ENCODE assay signal across 15 cellular contexts in genomic region chr16:57140866-57141668, GRCh38. TPM values are rescaled to one million over a fixed set of nuclear protein-coding genes. Genes with fewer than 3 reads are reported as not detected.
DNase-seq lines count a peak whose midpoint lies in the region; ATAC-seq and TF ChIP-seq lines count a peak whose summit lies in the region.
"Had no signal": no experiment of that assay in that cellular context is flagged by ENCODE, and none has a peak within 500 bp of the region (broad histone marks: within the 10 kb centered on the region; RNA-seq: fewer than 3 reads in every experiment).

No MANE protein-coding gene starts in this region.

- peaks cover 60% of the 10 kb centered on the region for H3K4me1 ChIP-seq in Loucy (ENCODE audit: insufficient read depth, low read length, poor library complexity, severe bottlenecking)
- H3K4me1 ChIP-seq in colonic mucosa = peaks cover 14% of the 10 kb centered on the region
- H3K4me1 ChIP-seq: Caco-2, SJCRH30 had no signal

- peaks cover 22% of the 10 kb centered on the region; the same call in 1 of the 2 replicates for H3K79me2 ChIP-seq in Loucy (ENCODE audit: insufficient read depth, low read length)

- H2AFZ ChIP-seq in Loucy (ENCODE audit: low read length) = no peak overlapping the region

- peak overlapping the region; percentile 33 for H3K27ac ChIP-seq in colonic mucosa
- H3K27ac ChIP-seq: SJCRH30 had no signal

- peaks cover 9% of the 10 kb centered on the region for H3F3A ChIP-seq in Loucy (ENCODE audit: low read depth)

- H3K4me3 ChIP-seq in Loucy (ENCODE audit: low read length, poor library complexity, severe bottlenecking) (peak overlapping the region; percentile 48), colonic mucosa (no peak overlapping the region)
- H3K4me3 ChIP-seq: heart left ventricle, SJCRH30 had no signal

- no peak overlapping the region for H3K4me3 Mint-ChIP-seq in T-helper 1 cell treated with Interleukin-12 subunit alpha and Interleukin-12 subunit beta and Interleukin-4 antibody, amounts not matched to agents 30 μg/mL and 1 μg/mL, for 36 hours
- no peak overlapping the region for H3K4me3 Mint-ChIP-seq in stimulated activated effector memory CD8-positive, alpha-beta T cell treated with anti-CD3 and anti-CD28 coated beads, Interleukin-12 subunit alpha, Interleukin-12 subunit beta, amount 100 ng/mL, for 72 hours

- peaks cover 25% of the 10 kb centered on the region for H3K4me1 Mint-ChIP-seq in T-helper 1 cell treated with Interleukin-12 subunit alpha and Interleukin-12 subunit beta and Interleukin-4 antibody, amounts not matched to agents 30 μg/mL and 1 μg/mL, for 36 hours (ENCODE audit: low read depth)
- peaks cover 54% of the 10 kb centered on the region for H3K4me1 Mint-ChIP-seq in stimulated activated effector memory CD8-positive, alpha-beta T cell treated with anti-CD3 and anti-CD28 coated beads, Interleukin-12 subunit alpha, Interleukin-12 subunit beta, amount 100 ng/mL, for 72 hours

- no peaks in the 10 kb centered on the region for H3K9me3 Mint-ChIP-seq in T-helper 1 cell treated with Interleukin-12 subunit alpha and Interleukin-12 subunit beta and Interleukin-4 antibody, amounts not matched to agents 30 μg/mL and 1 μg/mL, for 36 hours
- H3K9me3 Mint-ChIP-seq in stimulated activated effector memory CD8-positive, alpha-beta T cell treated with anti-CD3 and anti-CD28 coated beads, Interleukin-12 subunit alpha, Interleukin-12 subunit beta, amount 100 ng/mL, for 72 hours = no peaks in the 10 kb centered on the region
- H3K9me3 Mint-ChIP-seq: IgD-negative memory B cell had no signal

- no peak for ATAC-seq in stimulated activated effector memory CD8-positive, alpha-beta T cell treated with anti-CD3 and anti-CD28 coated beads, Interleukin-12 subunit alpha, Interleukin-12 subunit beta, amount 100 ng/mL, for 72 hours
- ATAC-seq in GM21423 (IDR thresholded peaks at IDR 0.05; ENCODE audit: unreplicated experiment) (no peak), GM18870 (IDR thresholded peaks at IDR 0.05; ENCODE audit: unreplicated experiment) (no peak)
- ATAC-seq: heart left ventricle had no signal

- no peaks in the 10 kb centered on the region for H3K27me3 Mint-ChIP-seq in T-helper 1 cell treated with Interleukin-12 subunit alpha and Interleukin-12 subunit beta and Interleukin-4 antibody, amounts not matched to agents 30 μg/mL and 1 μg/mL, for 36 hours (ENCODE audit: low read depth)
- H3K27me3 Mint-ChIP-seq: IgD-negative memory B cell had no signal

- intact Hi-C loops in colonic mucosa (cut with DNase I) = no loop called here

- H3K9ac ChIP-seq in Loucy (ENCODE audit: low read depth, low read length, poor library complexity, severe bottlenecking) = peak overlapping the region; percentile 75
- H3K9ac ChIP-seq in colonic mucosa (ENCODE audit: low read depth in 2 of 2, low read length in 2 of 2) = no peak overlapping the region

- H4K20me1 ChIP-seq in Loucy (ENCODE audit: insufficient read depth, low read length, poor library complexity, severe bottlenecking) = no peaks in the 10 kb centered on the region

- peaks cover 8% of the 10 kb centered on the region for H3K36me3 Mint-ChIP-seq in T-helper 1 cell treated with Interleukin-12 subunit alpha and Interleukin-12 subunit beta and Interleukin-4 antibody, amounts not matched to agents 30 μg/mL and 1 μg/mL, for 36 hours (ENCODE audit: low read depth)
- H3K36me3 Mint-ChIP-seq in stimulated activated effector memory CD8-positive, alpha-beta T cell treated with anti-CD3 and anti-CD28 coated beads, Interleukin-12 subunit alpha, Interleukin-12 subunit beta, amount 100 ng/mL, for 72 hours = no peaks in the 10 kb centered on the region
- H3K36me3 Mint-ChIP-seq: IgD-negative memory B cell had no signal

- TF ChIP-seq CTCF in Loucy (conservative IDR thresholded peaks at IDR 0.05; ENCODE audit: low read length) (no peak), colonic mucosa (IDR thresholded peaks at IDR 0.05) (no peak)

- peak overlapping the region; percentile 6 for H3K27ac Mint-ChIP-seq in T-helper 1 cell treated with Interleukin-12 subunit alpha and Interleukin-12 subunit beta and Interleukin-4 antibody, amounts not matched to agents 30 μg/mL and 1 μg/mL, for 36 hours
- H3K27ac Mint-ChIP-seq in stimulated activated effector memory CD8-positive, alpha-beta T cell treated with anti-CD3 and anti-CD28 coated beads, Interleukin-12 subunit alpha, Interleukin-12 subunit beta, amount 100 ng/mL, for 72 hours = peak overlapping the region; percentile 57

- DNase-seq in T-helper 1 cell (no peak), colonic mucosa (no peak), DMS79 treated with DMSO at 0.1 percent for 48 hours (lab: John Stamatoyannopoulos, UW) (no peak)
- no peak for DNase-seq in stimulated activated effector memory CD8-positive, alpha-beta T cell treated with anti-CD3 and anti-CD28 coated beads, Interleukin-12 subunit alpha, Interleukin-12 subunit beta, amount 100 ng/mL, for 72 hours (ENCODE audit: low spot score in 2 of 2)
- DNase-seq: Caco-2, cortex of kidney, kidney, NCI-H2171 treated with DMSO at 0.1 percent for 48 hours, SJCRH30 had no signal

- H3K27me3 ChIP-seq in Loucy (ENCODE audit: insufficient read depth, low read length, poor library complexity, severe bottlenecking) (no peaks in the 10 kb centered on the region), colonic mucosa (no peaks in the 10 kb centered on the region)
- H3K27me3 ChIP-seq: heart left ventricle, SJCRH30 had no signal

- H3K9me3 ChIP-seq in Loucy (ENCODE audit: insufficient read depth, low read depth, low read length) = no peaks in the 10 kb centered on the region
- H3K9me3 ChIP-seq in colonic mucosa = no peaks in the 10 kb centered on the region
- H3K9me3 ChIP-seq: Caco-2, heart left ventricle, SJCRH30 had no signal

- peak overlapping the region; percentile 78 for H3K4me2 ChIP-seq in Loucy (ENCODE audit: low read depth, low read length, poor library complexity, severe bottlenecking)

- no peaks in the 10 kb centered on the region for H3K9me2 ChIP-seq in Loucy (replicated peaks; ENCODE audit: low read depth, low read length)

- H3K36me3 ChIP-seq in Loucy (ENCODE audit: insufficient read depth, low read length) (peaks cover 7% of the 10 kb centered on the region; the same call in 1 of the 2 replicates), colonic mucosa (no peaks in the 10 kb centered on the region)
- H3K36me3 ChIP-seq: SJCRH30 had no signal

RNA-seq across cellular contexts. Expression of gene PSME3IP1, which starts 44.8 kb away (rescaled TPM):
- total RNA-seq in colonic mucosa = 100 to 1,000 TPM in 1 of 2 donors, 10 to 100 TPM in 1; 80.9 to 108 TPM

RNA-seq across cellular contexts. Expression of gene RSPRY1, which starts 45.1 kb away (rescaled TPM):
- 10 to 100 TPM; 33.7 to 51.0 TPM for total RNA-seq in colonic mucosa

RNA-seq across cellular contexts. Expression of gene CPNE2, which starts 48.7 kb away (rescaled TPM):
- total RNA-seq in colonic mucosa = 10 to 100 TPM; 38.6 to 53.3 TPM
